Comparison of ENCODE assay signal across 27 cellular contexts in genomic region chrX:101973066-101973465, GRCh38.
"Had no signal": no experiment of that assay in that cellular context is flagged by ENCODE, and none has a peak within 500 bp of the region (broad histone marks: within the 10 kb centered on the region; RNA-seq: fewer than 3 reads in every experiment).

No MANE protein-coding gene starts in this region.

- H3K27me3 Mint-ChIP-seq: dendritic cell treated with granulocyte-macrophage colony-stimulating factor and Interleukin-4, amounts not matched to agents 40 ng/mL and 50 ng/mL, for 4 days had no signal

- H3K4me1 Mint-ChIP-seq: endodermal cell, neural crest cell had no signal

- H3K4me1 ChIP-seq: colonic mucosa, lower lobe of right lung, pancreas, right lobe of liver, stomach, thyroid gland, vagina had no signal

- H3K27me3 ChIP-seq: colonic mucosa, neutrophil, right lobe of liver, stomach, thyroid gland, vagina had no signal

- H3K4me3 Mint-ChIP-seq: dendritic cell treated with granulocyte-macrophage colony-stimulating factor and Interleukin-4, amounts not matched to agents 40 ng/mL and 50 ng/mL, for 4 days; endodermal cell; natural killer cell treated with Interleukin-12 subunit alpha and Interleukin-12 subunit beta and Interleukin-15 and Interleukin-18, amount 100 ng/mL, for 72 hours; neural crest cell had no signal

- H3K27ac Mint-ChIP-seq: dendritic cell treated with granulocyte-macrophage colony-stimulating factor and Interleukin-4, amounts not matched to agents 40 ng/mL and 50 ng/mL, for 4 days; endodermal cell; natural killer cell treated with Interleukin-12 subunit alpha and Interleukin-12 subunit beta and Interleukin-15 and Interleukin-18, amount 100 ng/mL, for 72 hours had no signal

- H3K27ac ChIP-seq: colonic mucosa, epithelial cell of prostate, lower lobe of right lung, neutrophil, pancreas, right lobe of liver, stomach, thyroid gland, vagina had no signal

- H3K36me3 Mint-ChIP-seq: natural killer cell treated with Interleukin-12 subunit alpha and Interleukin-12 subunit beta and Interleukin-15 and Interleukin-18, amount 100 ng/mL, for 72 hours had no signal

- FAIRE-seq: frontal cortex, keratinocyte, pancreas had no signal

- H3K4me3 ChIP-seq: colonic mucosa, lower lobe of right lung, pancreas, right lobe of liver, smooth muscle cell, stomach, thyroid gland, vagina had no signal

- DNase-seq: colonic mucosa; effector CD8-positive, alpha-beta T cell; endodermal cell; head of caudate nucleus; left ventricle myocardium superior; lower lobe of right lung; pancreas; retina; right lobe of liver; stimulated activated CD4-positive, alpha-beta T cell treated with anti-CD3 and anti-CD28 coated beads, Interleukin-12 subunit alpha, Interleukin-12 subunit beta, amount 100 ng/mL, for 4 hours; stimulated activated CD4-positive, alpha-beta T cell treated with anti-CD3 and anti-CD28 coated beads, Interleukin-1b, Interleukin-23, amount 100 ng/mL, for 48 hours; stimulated activated CD4-positive, alpha-beta T cell treated with anti-CD3 and anti-CD28 coated beads, Interleukin-4, amount 100 ng/mL, for 1 hour; stimulated activated CD8-positive, alpha-beta memory T cell treated with anti-CD3 and anti-CD28 coated beads, Interleukin-4, amount 100 ng/mL, for 48 hours; stimulated activated naive CD4-positive, alpha-beta T cell treated with Interleukin-2 at 50 U/mL for 16 hours; stomach; thyroid gland; trophoblast cell had no signal

- ATAC-seq: esophagus mucosa; left ventricle myocardium superior; lower lobe of right lung; natural killer cell treated with Interleukin-12 subunit alpha and Interleukin-12 subunit beta and Interleukin-15 and Interleukin-18, amount 100 ng/mL, for 72 hours; pancreas; right lobe of liver had no signal

- H3K9me3 ChIP-seq: colonic mucosa, lower lobe of right lung, neutrophil, pancreas, right lobe of liver, thyroid gland, vagina had no signal

- H3K4me2 ChIP-seq: smooth muscle cell had no signal

- H3K36me3 ChIP-seq: colonic mucosa, lower lobe of right lung, neutrophil, pancreas, right lobe of liver, stomach, thyroid gland, vagina had no signal
